In the genomic region with DNA sequence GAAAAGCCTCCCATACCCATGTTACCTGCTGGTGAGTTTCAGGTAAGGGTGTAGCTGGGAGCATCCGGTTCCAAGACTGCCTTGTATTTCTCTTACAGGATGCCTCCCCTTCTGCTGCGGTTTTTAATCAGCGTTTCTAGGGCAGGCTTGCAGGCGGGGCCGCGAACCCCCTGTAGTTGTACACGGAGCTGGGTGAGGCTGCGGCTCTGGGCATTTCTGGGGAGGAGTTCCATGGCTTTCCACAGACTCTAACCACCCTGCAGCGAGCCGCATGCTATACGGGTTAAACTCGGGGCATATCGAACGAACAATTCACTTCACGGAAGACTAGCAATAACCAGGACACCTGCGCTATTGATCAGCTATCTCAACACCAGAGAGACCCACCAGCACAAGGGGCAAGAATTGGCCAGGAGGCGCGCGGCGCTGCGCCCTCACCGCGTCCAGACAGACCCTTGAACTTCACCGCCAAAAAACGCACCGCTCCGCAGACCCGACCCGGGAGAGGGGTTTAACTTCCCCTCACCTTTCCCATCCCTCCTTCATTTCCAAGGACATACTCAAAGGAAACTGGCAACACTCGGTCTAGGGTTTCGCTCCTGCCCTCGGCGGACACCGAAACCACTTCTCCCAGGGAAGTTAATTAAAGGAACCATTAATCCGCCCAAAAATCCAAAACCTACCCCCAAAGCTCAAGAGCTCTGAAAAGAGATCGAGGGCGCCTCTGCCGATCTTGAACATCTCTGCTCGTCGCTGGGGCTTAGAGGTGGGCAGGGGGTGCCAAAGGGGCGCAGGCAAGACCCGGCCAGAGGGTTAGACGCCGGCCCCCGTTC, we compare ENCODE assay signal across 8 cellular contexts. TPM values are rescaled to one million over a fixed set of nuclear protein-coding genes. Genes with fewer than 3 reads are reported as not detected.
A peak's percentile ranks its signal among the peaks of the same experiment; 100 is the strongest.
DNase-seq lines count a peak whose midpoint lies in the region; ATAC-seq lines count a peak whose summit lies in the region.

No MANE protein-coding gene starts in this region.

- H2BK5ac ChIP-seq in trophoblast cell (ENCODE audit: low read depth, low read length, poor library complexity), result no peak overlapping the region

- H3K36me3 ChIP-seq in trophoblast cell (ENCODE audit: control insufficient read depth in 1 of 2, insufficient read depth in 2 of 2, low read length in 2 of 2), result no peaks in the 10 kb centered on the region

- H3K4me1 Mint-ChIP-seq in T-helper 2 cell treated with Interferon-gamma antibody and Interleukin-4, amounts not matched to agents 5 μg/mL and 100 μg/mL, for 36 hours (ENCODE audit: low read depth), result peaks cover 16% of the 10 kb centered on the region

- H3K9ac ChIP-seq in trophoblast cell (ENCODE audit: low read length), result no peak overlapping the region

- no peaks in the 10 kb centered on the region for H3K79me1 ChIP-seq in trophoblast cell (ENCODE audit: low read length)

- peaks cover 66% of the 10 kb centered on the region for H3K27me3 Mint-ChIP-seq in T-helper 2 cell treated with Interferon-gamma antibody and Interleukin-4, amounts not matched to agents 5 μg/mL and 100 μg/mL, for 36 hours (ENCODE audit: low read depth)

- H3K27ac ChIP-seq in epithelial cell of prostate (peak overlapping the region; percentile 97), trophoblast cell (ENCODE audit: low read depth, low read length) (no peak overlapping the region)

- H3K36me3 Mint-ChIP-seq in T-helper 2 cell treated with Interferon-gamma antibody and Interleukin-4, amounts not matched to agents 5 μg/mL and 100 μg/mL, for 36 hours (ENCODE audit: low read depth), result no peaks in the 10 kb centered on the region

- H4K8ac ChIP-seq in trophoblast cell (ENCODE audit: low read depth, low read length), result no peak overlapping the region

- H3K27ac Mint-ChIP-seq in T-helper 2 cell treated with Interferon-gamma antibody and Interleukin-4, amounts not matched to agents 5 μg/mL and 100 μg/mL, for 36 hours, result no peak overlapping the region

- peak overlapping the region; percentile 92 for H2AFZ ChIP-seq in trophoblast cell (ENCODE audit: insufficient read depth, low read length, poor library complexity)

- no peaks in the 10 kb centered on the region for H3K9me3 ChIP-seq in trophoblast cell (ENCODE audit: insufficient read depth, low read depth, low read length)

- no peak overlapping the region for H3K23ac ChIP-seq in trophoblast cell (ENCODE audit: low read length)

- peak; percentile 3 for DNase-seq in activated effector memory CD4-positive, alpha-beta T cell treated with Interleukin-2 at 50 U/mL for 16 hours
- no peak for DNase-seq in activated effector memory CD4-positive, alpha-beta T cell treated with anti-CD3 and anti-CD28 coated beads, Interleukin-2, amount 50 U/mL, for 16 hours
- no peak for DNase-seq in T-helper 2 cell treated with Interferon-gamma antibody and Interleukin-4, amounts not matched to agents 5 μg/mL and 100 μg/mL, for 36 hours (ENCODE audit: low spot score)
- DNase-seq in epithelial cell of prostate (ENCODE audit: low read depth, low spot score) (no peak), trophoblast cell (no peak), SHP77 (lab: John Stamatoyannopoulos, UW) (no peak), SW 1271 (lab: John Stamatoyannopoulos, UW) (no peak)

- H3K4me3 Mint-ChIP-seq in T-helper 2 cell treated with Interferon-gamma antibody and Interleukin-4, amounts not matched to agents 5 μg/mL and 100 μg/mL, for 36 hours, result peak overlapping the region; percentile 68

- H3K27me3 ChIP-seq in trophoblast cell (ENCODE audit: insufficient read depth, low read length), result peaks cover 25% of the 10 kb centered on the region

- no peak overlapping the region for H3K14ac ChIP-seq in trophoblast cell (ENCODE audit: low read length)

- no peak overlapping the region for H3K4ac ChIP-seq in trophoblast cell (ENCODE audit: low read depth, low read length)

- H4K91ac ChIP-seq in trophoblast cell (ENCODE audit: low read depth, low read length), result no peak overlapping the region

- no peaks in the 10 kb centered on the region for H3K9me3 Mint-ChIP-seq in T-helper 2 cell treated with Interferon-gamma antibody and Interleukin-4, amounts not matched to agents 5 μg/mL and 100 μg/mL, for 36 hours

- WGBS in trophoblast cell (ENCODE audit: extremely low coverage, insufficient coverage, insufficient read length), result no CpG with 5 or more reads among the region's 45 CpGs

- no peak overlapping the region for H2BK12ac ChIP-seq in trophoblast cell (ENCODE audit: low read length)

- peak overlapping the region; percentile 87 for H3K4me2 ChIP-seq in trophoblast cell (ENCODE audit: low read length)

- H4K12ac ChIP-seq in trophoblast cell (ENCODE audit: low read depth, low read length), result no peak overlapping the region

- H3K4me1 ChIP-seq in trophoblast cell (ENCODE audit: control insufficient read depth in 1 of 2, insufficient read depth in 2 of 2, low read length in 2 of 2), result peaks cover 2 to 5% of the 10 kb centered on the region in 2 experiments

- H3K18ac ChIP-seq in trophoblast cell (ENCODE audit: low read length), result no peak overlapping the region

- ATAC-seq in GM19035 (IDR thresholded peaks at IDR 0.05; ENCODE audit: unreplicated experiment), result no peak

- H2AK5ac ChIP-seq in trophoblast cell (ENCODE audit: low read length), result no peak overlapping the region

- no peak overlapping the region for H3K4me3 ChIP-seq in trophoblast cell (ENCODE audit: low read depth, low read length)

- no peak overlapping the region for H2BK120ac ChIP-seq in trophoblast cell (ENCODE audit: insufficient read depth, low read length, poor library complexity)

- no peaks in the 10 kb centered on the region for H3K79me2 ChIP-seq in trophoblast cell (ENCODE audit: control insufficient read depth, insufficient read depth, low read length, poor library complexity)

RNA-seq across cellular contexts. Expression of a gene that starts 0.9 kb away (rescaled TPM):
- 0.04 and 0.10 TPM in 2 replicates for polyA plus RNA-seq in trophoblast cell (2013)
